Comparison of ENCODE assay signal across 23 cellular contexts in the genomic region with DNA sequence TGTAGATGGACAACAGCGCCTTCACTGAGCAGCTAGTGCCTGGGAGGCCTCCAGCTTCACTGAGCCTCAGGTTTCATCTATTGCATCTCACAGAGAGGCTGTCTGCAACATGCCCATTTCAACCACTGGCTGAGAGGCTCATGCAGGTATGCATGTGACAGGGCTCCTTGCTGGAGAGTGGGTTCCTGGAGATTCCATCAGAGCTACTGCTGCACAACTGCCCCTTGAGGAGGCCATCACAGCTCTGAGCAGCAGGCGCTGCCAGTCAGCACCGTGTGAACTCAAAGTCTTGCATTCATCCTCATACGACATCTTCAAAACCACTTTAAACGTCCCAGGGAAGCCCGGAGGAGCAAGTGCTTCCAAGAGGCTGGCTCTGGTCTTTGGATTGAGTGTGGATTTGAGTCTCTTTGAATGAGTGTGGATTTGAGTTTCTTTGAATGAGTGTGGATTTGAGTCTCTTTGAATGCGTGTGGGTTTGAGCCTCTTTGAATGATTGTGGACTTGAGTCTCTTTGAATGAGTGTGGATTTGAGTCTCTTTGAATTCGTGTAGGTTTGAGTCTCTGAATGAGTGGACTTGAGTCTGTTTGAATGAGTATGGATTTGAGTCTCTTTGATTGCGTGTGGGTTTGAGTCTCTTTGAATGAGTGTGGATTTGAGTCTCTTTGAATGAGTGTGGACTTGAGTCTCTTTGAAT. TPM values are rescaled to one million over a fixed set of nuclear protein-coding genes. Genes with fewer than 3 reads are reported as not detected.
A peak's percentile ranks its signal among the peaks of the same experiment; 100 is the strongest.
DNase-seq lines count a peak whose midpoint lies in the region; ATAC-seq and TF ChIP-seq lines count a peak whose summit lies in the region.
"Had no signal": no experiment of that assay in that cellular context is flagged by ENCODE, and none has a peak within 500 bp of the region (broad histone marks: within the 10 kb centered on the region; RNA-seq: fewer than 3 reads in every experiment).

No MANE protein-coding gene starts in this region.

- H3K4me3 ChIP-seq in DOHH2 (ENCODE audit: low read length) (no peak overlapping the region), NB4 (ENCODE audit: low read depth, low read length) (peak overlapping the region; percentile 6), neutrophil (ENCODE audit: low read depth in 1 of 2, low read length in 1 of 2) (no peak overlapping the region), OCI-LY7 (ENCODE audit: low read depth, low read length, poor library complexity, severe bottlenecking) (no peak overlapping the region)
- H3K4me3 ChIP-seq: hepatocyte, PC-9, SJCRH30, transverse colon had no signal

- H3K27ac ChIP-seq in DOHH2 (ENCODE audit: low read depth, low read length) (peak overlapping the region; percentile 20), neutrophil (peak overlapping the region; percentile 23), OCI-LY7 (ENCODE audit: low read depth, low read length, poor library complexity, severe bottlenecking) (no peak overlapping the region)
- H3K27ac ChIP-seq: hepatocyte, PC-9, SJCRH30, transverse colon had no signal

- H3K27me3 ChIP-seq in DOHH2 (ENCODE audit: control insufficient read depth, low read length) (no peaks in the 10 kb centered on the region), neutrophil (no peaks in the 10 kb centered on the region)
- H3K27me3 ChIP-seq: hepatocyte, SJCRH30, transverse colon had no signal

- TF ChIP-seq CTCF in DOHH2 (IDR thresholded peaks at IDR 0.05; ENCODE audit: low read depth, low read length, poor library complexity, severe bottlenecking): no peak
- no peak for TF ChIP-seq CTCF in NB4 (IDR thresholded peaks at IDR 0.05; ENCODE audit: low read depth, low read length)
- no peak for TF ChIP-seq CTCF in neutrophil (IDR thresholded peaks at IDR 0.05)
- no peak for TF ChIP-seq CTCF in OCI-LY7 (conservative IDR thresholded peaks at IDR 0.05; ENCODE audit: low read length)

- H3K4me3 Mint-ChIP-seq in activated CD4-positive, alpha-beta T cell treated with anti-CD3 and anti-CD28 coated beads for 36 hours: no peak overlapping the region
- H3K4me3 Mint-ChIP-seq: IgD-negative memory B cell; stimulated activated naive CD8-positive, alpha-beta T cell treated with anti-CD3 and anti-CD28 coated beads, Interleukin-15, Interleukin-2, amounts not matched to agents 100 ng/mL and 50 ng/mL, for 24 hours had no signal

- no peak overlapping the region for H3K27ac Mint-ChIP-seq in activated CD4-positive, alpha-beta T cell treated with anti-CD3 and anti-CD28 coated beads for 36 hours
- H3K27ac Mint-ChIP-seq: IgD-negative memory B cell; stimulated activated naive CD8-positive, alpha-beta T cell treated with anti-CD3 and anti-CD28 coated beads, Interleukin-15, Interleukin-2, amounts not matched to agents 100 ng/mL and 50 ng/mL, for 24 hours had no signal

- intact Hi-C loops in activated CD4-positive, alpha-beta T cell treated with anti-CD3 and anti-CD28 coated beads for 36 hours (cut with DNase I, micrococcal nuclease): loop anchor here (1.0 to 5.0 kb wide), 4 partner anchors 8 to 74 kb away; no protein-coding TSS in a partner anchor
- intact Hi-C loops in OCI-LY7 (cut with micrococcal nuclease; ENCODE audit: unreplicated experiment): no loop called here

- H3K4me1 Mint-ChIP-seq in activated CD4-positive, alpha-beta T cell treated with anti-CD3 and anti-CD28 coated beads for 36 hours: peaks cover 8% of the 10 kb centered on the region

- H4K20me1 ChIP-seq in DOHH2 (ENCODE audit: control insufficient read depth, insufficient read depth, low read depth, low read length) (peaks cover 42% of the 10 kb centered on the region), OCI-LY7 (ENCODE audit: insufficient read depth, low read length) (peaks cover 16% of the 10 kb centered on the region; the same call in 1 of the 2 replicates)

- DNase-seq in activated CD4-positive, alpha-beta T cell treated with anti-CD3 and anti-CD28 coated beads for 36 hours: peak; percentile 40
- DNase-seq in activated CD4-positive, alpha-beta T cell treated with anti-CD3 and anti-CD28 coated beads for 4 hours: no peak
- DNase-seq in NB4 (ENCODE audit: low read depth) (no peak), middle frontal gyrus (ENCODE audit: extremely low spot score, low spot score) (no peak), NCI-H1417 (lab: John Stamatoyannopoulos, UW) (no peak), OCI-LY7 (ENCODE audit: low spot score) (no peak)
- DNase-seq: 8988T; Caco-2; dermis blood vessel endothelial cell; HCEC 1CT; NCI-H1930; NCI-H345; PC-9; SJCRH30; stimulated activated CD4-positive, alpha-beta T cell treated with anti-CD3 and anti-CD28 coated beads, Interleukin-12 subunit alpha, Interleukin-12 subunit beta, amount 100 ng/mL, for 4 hours; transverse colon had no signal

- CTCF ChIA-PET in activated CD4-positive, alpha-beta T cell treated with anti-CD3 and anti-CD28 coated beads for 36 hours (lab: Charles Lee): no interaction called here
- CTCF ChIA-PET in OCI-LY7 (lab: Charles Lee; ENCODE audit: unreplicated experiment): no interaction called here

- POLR2A ChIA-PET in activated CD4-positive, alpha-beta T cell treated with anti-CD3 and anti-CD28 coated beads for 36 hours (lab: Charles Lee): no interaction called here
- POLR2A ChIA-PET in OCI-LY7 (lab: Charles Lee): no interaction called here

- no peaks in the 10 kb centered on the region for H3K27me3 Mint-ChIP-seq in activated CD4-positive, alpha-beta T cell treated with anti-CD3 and anti-CD28 coated beads for 36 hours
- H3K27me3 Mint-ChIP-seq: IgD-negative memory B cell; stimulated activated naive CD8-positive, alpha-beta T cell treated with anti-CD3 and anti-CD28 coated beads, Interleukin-15, Interleukin-2, amounts not matched to agents 100 ng/mL and 50 ng/mL, for 24 hours had no signal

- no TSS peak for BruUV-seq in OCI-LY7 (replicated peaks; lab: Mats Ljungman, UMichigan)

- H3K9me3 ChIP-seq in DOHH2 (ENCODE audit: control insufficient read depth, insufficient read depth, low read length) (peaks cover 5% of the 10 kb centered on the region; the same call in 1 of the 2 replicates), neutrophil (no peaks in the 10 kb centered on the region), OCI-LY7 (ENCODE audit: low read length) (peaks cover 7% of the 10 kb centered on the region; the same call in 1 of the 2 replicates)
- H3K9me3 ChIP-seq: Caco-2, SJCRH30, transverse colon had no signal

- TF ChIP-seq POLR2A in NB4 (IDR thresholded peaks at IDR 0.05; ENCODE audit: extremely low read depth, insufficient read length): no peak

- H3K9me3 Mint-ChIP-seq in activated CD4-positive, alpha-beta T cell treated with anti-CD3 and anti-CD28 coated beads for 36 hours (ENCODE audit: low read depth): no peaks in the 10 kb centered on the region
- H3K9me3 Mint-ChIP-seq: IgD-negative memory B cell; stimulated activated naive CD8-positive, alpha-beta T cell treated with anti-CD3 and anti-CD28 coated beads, Interleukin-15, Interleukin-2, amounts not matched to agents 100 ng/mL and 50 ng/mL, for 24 hours had no signal

- peaks cover 6% of the 10 kb centered on the region for H3K36me3 Mint-ChIP-seq in activated CD4-positive, alpha-beta T cell treated with anti-CD3 and anti-CD28 coated beads for 36 hours (ENCODE audit: low read depth)
- H3K36me3 Mint-ChIP-seq: IgD-negative memory B cell had no signal

- H3K9me2 ChIP-seq in DOHH2 (replicated peaks; ENCODE audit: control insufficient read depth, low read length) (no peaks in the 10 kb centered on the region; the same call in 1 of the 2 replicates), OCI-LY7 (ENCODE audit: insufficient read depth, low read length) (no peaks in the 10 kb centered on the region)

- H3K79me2 ChIP-seq in DOHH2 (ENCODE audit: control insufficient read depth, low read length) (peaks cover 99% of the 10 kb centered on the region), OCI-LY7 (ENCODE audit: insufficient read depth, low read depth, low read length) (peaks cover 97% of the 10 kb centered on the region)
- H3K79me2 ChIP-seq: hepatocyte had no signal

- peak; percentile 72 for ATAC-seq in activated CD4-positive, alpha-beta T cell treated with anti-CD3 and anti-CD28 coated beads for 36 hours

- H3K4me1 ChIP-seq in DOHH2 (ENCODE audit: control insufficient read depth, low read length) (peaks cover 85% of the 10 kb centered on the region), neutrophil (ENCODE audit: control insufficient read depth in 1 of 2, insufficient read depth in 1 of 2, low read depth in 1 of 2, low read length in 1 of 2) (peaks cover 0 to 5% of the 10 kb centered on the region in 2 experiments), OCI-LY7 (ENCODE audit: insufficient read depth, low read length, poor library complexity, severe bottlenecking) (peaks cover 19% of the 10 kb centered on the region)
- H3K4me1 ChIP-seq: Caco-2, SJCRH30, transverse colon had no signal

- no peak overlapping the region for H2AFZ ChIP-seq in OCI-LY7 (ENCODE audit: low read length)
- H2AFZ ChIP-seq: hepatocyte, PC-9 had no signal

- H3K36me3 ChIP-seq in DOHH2 (ENCODE audit: control insufficient read depth, low read length): peaks cover 94% of the 10 kb centered on the region
- peaks cover 12% of the 10 kb centered on the region for H3K36me3 ChIP-seq in neutrophil
- peaks cover 94% of the 10 kb centered on the region for H3K36me3 ChIP-seq in OCI-LY7 (ENCODE audit: insufficient read depth, low read length)
- H3K36me3 ChIP-seq: SJCRH30, transverse colon had no signal

- H3K4me2 ChIP-seq in DOHH2 (ENCODE audit: low read length): peak overlapping the region; percentile 9; the same call in 1 of the 2 replicates
- H3K4me2 ChIP-seq in OCI-LY7 (ENCODE audit: low read length): no peak overlapping the region
- H3K4me2 ChIP-seq: hepatocyte, PC-9 had no signal

- peaks cover 54% of the 10 kb centered on the region for H3F3A ChIP-seq in DOHH2 (ENCODE audit: control insufficient read depth, insufficient read depth)

RNA-seq across cellular contexts. Expression of gene P2RY8, which starts 8.7 kb away (rescaled TPM):
- total RNA-seq in activated CD4-positive, alpha-beta T cell treated with anti-CD3 and anti-CD28 coated beads for 36 hours: 10 to 100 TPM; 19.8 to 21.2 TPM
- 88.3 and 110 TPM in 2 replicates for total RNA-seq in OCI-LY7 (2014; rRNA removed; shearing (Covaris generic))
- 122 and 149 TPM in 2 replicates for total RNA-seq in OCI-LY7 (2022)
- total RNA-seq: bronchial epithelial cell, Caco-2, endothelial cell of umbilical vein, PC-9 had no signal

Comparison
In these comparisons a context has a peak if more than half of its experiments do, and no peak if none do; other contexts are left out.
1. RNA of gene P2RY8, which starts 8.7 kb away (total RNA-seq): 88.3 to 149 TPM in OCI-LY7; 19.8 to 21.2 TPM in activated CD4-positive, alpha-beta T cell treated with anti-CD3 and anti-CD28 coated beads for 36 hours; every median in the first group is over 4 times any median in the second.